In the genomic region with DNA sequence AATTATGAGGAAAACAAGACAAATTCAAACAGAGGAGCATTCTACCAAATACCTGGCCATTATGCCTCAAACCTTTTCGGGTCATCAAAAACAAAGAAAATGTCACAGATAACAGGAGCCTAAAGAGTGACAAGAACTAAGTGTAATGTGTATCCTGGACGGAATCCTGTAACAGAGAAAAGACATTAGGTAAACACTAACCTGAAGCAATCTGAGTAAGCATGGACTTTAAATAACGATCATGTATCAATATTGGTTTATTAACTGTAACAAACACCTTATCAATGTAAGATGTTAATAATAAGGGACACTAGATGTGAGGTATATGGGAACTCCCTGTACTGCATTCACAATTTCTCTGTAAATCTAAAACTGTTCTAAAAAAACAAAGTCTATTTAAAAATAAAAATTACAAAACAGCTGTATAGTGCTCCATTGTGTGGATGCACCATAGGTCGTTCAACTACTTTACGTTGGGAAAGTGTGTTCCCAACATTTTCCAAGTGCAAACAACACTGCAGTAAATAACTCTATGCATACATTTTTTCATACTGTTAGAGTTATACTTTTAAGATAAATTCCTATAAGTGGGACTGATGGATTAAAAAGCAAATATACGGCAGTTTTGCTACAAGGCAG, we compare ENCODE assay signal across 26 cellular contexts. TPM values are rescaled to one million over a fixed set of nuclear protein-coding genes. Genes with fewer than 3 reads are reported as not detected.
DNase-seq lines count a peak whose midpoint lies in the region; ATAC-seq, FAIRE-seq and TF ChIP-seq lines count a peak whose summit lies in the region.
"Had no signal": no experiment of that assay in that cellular context is flagged by ENCODE, and none has a peak within 500 bp of the region (broad histone marks: within the 10 kb centered on the region; RNA-seq: fewer than 3 reads in every experiment).

No MANE protein-coding gene starts in this region.

- H4K5ac ChIP-seq in IMR-90 (ENCODE audit: low read depth, low read length): no peak overlapping the region

- H3K14ac ChIP-seq in IMR-90 (replicated peaks; ENCODE audit: low read depth, low read length): no peak overlapping the region

- CTCF ChIA-PET in IMR-90 (lab: Yijun Ruan, JAX) (no interaction called here), HepG2 (lab: Yijun Ruan, JAX; ENCODE audit: low intra/inter-chr PET ratio, low total read pairs) (no interaction called here)

- dilution Hi-C loops in IMR-90 (cut with HindIII; ENCODE audit: low sequenced_read_pairs, unreplicated experiment): no loop called here

- in situ Hi-C loops in IMR-90 (cut with MboI; ENCODE audit: low sequenced_read_pairs): no loop called here
- in situ Hi-C loops in HepG2 (cut with HindIII; ENCODE audit: extremely low pct_ligation_motif_present, low pct_unique_long_range_greater_than_20kb): no loop called here

- H4K8ac ChIP-seq in IMR-90 (ENCODE audit: low read depth in 2 of 2, low read length in 2 of 2): no peak overlapping the region

- no peaks in the 10 kb centered on the region for H3K9me3 ChIP-seq in IMR-90 (ENCODE audit: control insufficient read depth, insufficient read depth, low read length)
- H3K9me3 ChIP-seq in HepG2 (ENCODE audit: low read length): no peaks in the 10 kb centered on the region
- H3K9me3 ChIP-seq in osteoblast (ENCODE audit: low read depth, low read length): no peaks in the 10 kb centered on the region
- H3K9me3 ChIP-seq: BLaER1 treated with 17β-estradiol and CSF1 and Interleukin-3, amounts not matched to agents 10 nM and 100 nM; Peyer's patch had no signal

- H3K79me1 ChIP-seq in IMR-90 (ENCODE audit: low read depth in 1 of 2, low read length in 2 of 2): peaks cover 33 to 47% of the 10 kb centered on the region in 2 experiments

- FAIRE-seq in HepG2 (lab: Jason Lieb, UNC): peak; percentile 67
- FAIRE-seq: A204.1, GM12892, GM19239 had no signal

- no peak overlapping the region for H2AFZ ChIP-seq in ACC112 (ENCODE audit: low read length, unreplicated experiment)
- H2AFZ ChIP-seq in IMR-90 (replicated peaks; ENCODE audit: low read length, poor library complexity): no peak overlapping the region
- no peak overlapping the region for H2AFZ ChIP-seq in HepG2 (ENCODE audit: low read length)
- no peak overlapping the region for H2AFZ ChIP-seq in osteoblast (ENCODE audit: low read length)

- H3K79me2 ChIP-seq in ACC112 (ENCODE audit: control insufficient read depth, insufficient read depth, low read length, unreplicated experiment) (peaks cover 89% of the 10 kb centered on the region), HepG2 (ENCODE audit: insufficient read depth, low read length) (peaks cover 94% of the 10 kb centered on the region), osteoblast (ENCODE audit: insufficient read depth, low read length) (peaks cover 70% of the 10 kb centered on the region)

- no peak overlapping the region for H3K4me3 ChIP-seq in ACC112 (ENCODE audit: low read depth, low read length)
- no peak overlapping the region for H3K4me3 ChIP-seq in IMR-90 (ENCODE audit: insufficient read depth, low read depth, low read length)
- peak overlapping the region in 1 of 3 experiments; percentile 13; a peak in 1 of 6 replicates for H3K4me3 ChIP-seq in HepG2 (replicated peaks in 1 of 3; ENCODE audit: insufficient read depth in 1 of 3, low read depth in 2 of 3, low read length in 3 of 3)
- H3K4me3 ChIP-seq in osteoblast (ENCODE audit: insufficient read depth, low read length): no peak overlapping the region
- H3K4me3 ChIP-seq: BLaER1 treated with 17β-estradiol and CSF1 and Interleukin-3, amounts not matched to agents 10 nM and 100 nM; Peyer's patch; SK-N-MC had no signal

- POLR2A ChIA-PET in IMR-90 (lab: Charles Lee; ENCODE audit: unreplicated experiment) (no interaction called here), HepG2 (lab: Yijun Ruan, JAX) (no interaction called here)

- no peaks in the 10 kb centered on the region; the same call in 1 of the 2 replicates for H3K9me1 ChIP-seq in IMR-90 (ENCODE audit: insufficient read depth, low read length)

- no peak for DNase-seq in IMR-90
- DNase-seq in HepG2 (ENCODE audit: low spot score): peak; percentile 73
- DNase-seq in osteoblast (ENCODE audit: insufficient read length, low spot score, missing footprints): no peak
- no peak for DNase-seq in activated CD4-positive, alpha-beta T cell treated with anti-CD3 and anti-CD28 coated beads for 1 hour
- DNase-seq in DMS79 treated with DMSO at 0.1 percent for 48 hours (lab: John Stamatoyannopoulos, UW): no peak
- DNase-seq in activated CD4-positive, alpha-beta T cell treated with anti-CD3 and anti-CD28 coated beads, Interleukin-2, amount 50 U/mL, for 48 hours: no peak
- DNase-seq: AML-193; Calu3; CD8-positive, alpha-beta memory T cell; DND-41; KG1; MM.1S; NCI-H1694; NCI-H2029 treated with DMSO at 0.1 percent for 48 hours; NCI-H2227 treated with DMSO at 0.1 percent for 48 hours; OCI-M1; Peyer's patch; SIG-M5 had no signal

- no peak for ATAC-seq in IMR-90 (ENCODE audit: low read depth)
- peak; percentile 82 for ATAC-seq in HepG2
- ATAC-seq in HG03378 (IDR thresholded peaks at IDR 0.05; ENCODE audit: unreplicated experiment): no peak
- ATAC-seq: HCT116 had no signal

- H2BK15ac ChIP-seq in IMR-90 (ENCODE audit: low read depth, low read length): no peak overlapping the region

- H2BK20ac ChIP-seq in IMR-90 (ENCODE audit: low read depth, low read length): no peak overlapping the region

- H3K56ac ChIP-seq in IMR-90 (ENCODE audit: extremely low read depth, insufficient read depth, low read length): no peak overlapping the region

- intact Hi-C loops in IMR-90 (cut with micrococcal nuclease): no loop called here
- intact Hi-C loops in HepG2 (cut with micrococcal nuclease; ENCODE audit: unreplicated experiment): loop anchor here (1.0 kb wide), 1 partner anchor 84 kb away; no protein-coding TSS in a partner anchor

- TF ChIP-seq POLR2A in IMR-90 (IDR thresholded peaks at IDR 0.05; ENCODE audit: low read depth, low read length) (no peak), HepG2 (IDR thresholded peaks at IDR 0.05; ENCODE audit: insufficient read depth in 1 of 2, low read depth in 2 of 2, low read length in 2 of 2) (no peak)

- no peak overlapping the region for H3K4ac ChIP-seq in IMR-90 (ENCODE audit: low read depth, low read length)

- H4K20me1 ChIP-seq in IMR-90 (ENCODE audit: insufficient read depth, low read length) (no peaks in the 10 kb centered on the region), HepG2 (ENCODE audit: insufficient read depth, low read length) (no peaks in the 10 kb centered on the region), osteoblast (ENCODE audit: insufficient read depth, low read length) (no peaks in the 10 kb centered on the region)

- no peak overlapping the region for H2BK120ac ChIP-seq in IMR-90 (ENCODE audit: low read depth, low read length)

- peak in 1 of 2 experiments; percentile 85; a peak in 2 of 4 replicates for TF ChIP-seq EP300 in HepG2 (IDR thresholded peaks at IDR 0.05; ENCODE audit: low read depth in 2 of 2, low read length in 2 of 2)
- no peak for TF ChIP-seq EP300 in HepG2 (CRISPR knock-in tag; IDR thresholded peaks at IDR 0.05; ENCODE audit: borderline replicate concordance)

- H3K4me2 ChIP-seq in IMR-90 (ENCODE audit: low read depth, low read length): no peak overlapping the region
- H3K4me2 ChIP-seq in HepG2 (ENCODE audit: low read depth, low read length): peak overlapping the region; percentile 67
- no peak overlapping the region for H3K4me2 ChIP-seq in osteoblast (ENCODE audit: insufficient read depth, low read length)
- H3K4me2 ChIP-seq: BLaER1 treated with 17β-estradiol and CSF1 and Interleukin-3, amounts not matched to agents 10 nM and 100 nM had no signal

- BruUV-seq in IMR-90 (replicated peaks; lab: Mats Ljungman, UMichigan) (no TSS peak), HepG2 (replicated peaks; lab: Mats Ljungman, UMichigan) (no TSS peak)

- H3K23ac ChIP-seq in IMR-90 (ENCODE audit: low read depth, low read length): no peak overlapping the region

- no peak overlapping the region for H2AK5ac ChIP-seq in IMR-90 (ENCODE audit: low read depth, low read length)

- TF ChIP-seq RAD21 in IMR-90 (IDR thresholded peaks at IDR 0.05; ENCODE audit: low read length): no peak
- TF ChIP-seq RAD21 in HepG2 (CRISPR knock-in tag; IDR thresholded peaks at IDR 0.05): no peak

- TF ChIP-seq CTCF in IMR-90 (conservative IDR thresholded peaks at IDR 0.05; ENCODE audit: low read depth, low read length): no peak
- no peak for TF ChIP-seq CTCF in HepG2 (CRISPR knock-in tag; IDR thresholded peaks at IDR 0.05)
- TF ChIP-seq CTCF in osteoblast (IDR thresholded peaks at IDR 0.05; ENCODE audit: extremely low read depth, low read depth, low read length): no peak

- H3K27ac ChIP-seq in ACC112 (ENCODE audit: low read depth, low read length): peak overlapping the region; percentile 85; the same call in 1 of the 2 replicates
- H3K27ac ChIP-seq in IMR-90 (ENCODE audit: insufficient read depth, low read length): no peak overlapping the region
- peak overlapping the region; percentile 65 for H3K27ac ChIP-seq in HepG2 (ENCODE audit: extremely low read length, insufficient read depth, low read length)
- H3K27ac ChIP-seq in osteoblast (ENCODE audit: low read depth, low read length): peak overlapping the region; percentile 83
- H3K27ac ChIP-seq: BLaER1 treated with 17β-estradiol and CSF1 and Interleukin-3, amounts not matched to agents 10 nM and 100 nM; Peyer's patch; SK-N-MC had no signal

- H3K18ac ChIP-seq in IMR-90 (ENCODE audit: low read depth, low read length): no peak overlapping the region

- H3K27me3 ChIP-seq in ACC112 (ENCODE audit: insufficient read depth, low read length): no peaks in the 10 kb centered on the region
- H3K27me3 ChIP-seq in IMR-90 (ENCODE audit: control insufficient read depth, insufficient read depth, low read length): no peaks in the 10 kb centered on the region
- H3K27me3 ChIP-seq in HepG2 (ENCODE audit: control insufficient read depth in 1 of 2, insufficient read depth in 2 of 2, low read length in 2 of 2): no peaks in the 10 kb centered on the region
- H3K27me3 ChIP-seq in osteoblast (ENCODE audit: insufficient read depth, low read length): no peaks in the 10 kb centered on the region
- H3K27me3 ChIP-seq: BLaER1 treated with 17β-estradiol and CSF1 and Interleukin-3, amounts not matched to agents 10 nM and 100 nM; Peyer's patch had no signal

- H3K9ac ChIP-seq in IMR-90 (ENCODE audit: low read depth, low read length) (no peak overlapping the region), HepG2 (ENCODE audit: insufficient read depth, low read depth, low read length) (peak overlapping the region; percentile 11; the same call in 1 of the 2 replicates)
- H3K9ac ChIP-seq: BLaER1 treated with 17β-estradiol and CSF1 and Interleukin-3, amounts not matched to agents 10 nM and 100 nM had no signal

- no peak overlapping the region for H2AK9ac ChIP-seq in IMR-90 (replicated peaks; ENCODE audit: low read depth, low read length, poor library complexity)

- no peak overlapping the region for H4K91ac ChIP-seq in IMR-90 (ENCODE audit: insufficient read depth, low read depth, low read length)

- H3K36me3 ChIP-seq in ACC112 (ENCODE audit: insufficient read depth, low read length) (no peaks in the 10 kb centered on the region), IMR-90 (ENCODE audit: control insufficient read depth, insufficient read depth, low read length) (no peaks in the 10 kb centered on the region; the same call in 1 of the 2 replicates), HepG2 (replicated peaks in 1 of 2; ENCODE audit: control insufficient read depth in 1 of 2, insufficient read depth in 2 of 2, low read length in 2 of 2) (no peaks in the 10 kb centered on the region; a peak in 2 of 5 replicates), osteoblast (ENCODE audit: insufficient read depth, low read length) (no peaks in the 10 kb centered on the region)
- H3K36me3 ChIP-seq: Peyer's patch had no signal

- no CpG with 5 or more reads among the region's 6 CpGs for WGBS in IMR-90 (ENCODE audit: extremely low coverage in 2 of 2, insufficient read length in 1 of 2), 2 experiments
- WGBS in HepG2 (ENCODE audit: low lambda C conversion rate): 12% methylated on average over 6 of the region's 6 CpGs

- peaks cover 42% of the 10 kb centered on the region for H3K4me1 ChIP-seq in ACC112 (ENCODE audit: control insufficient read depth, insufficient read depth, low read length, unreplicated experiment)
- peaks cover 9% of the 10 kb centered on the region for H3K4me1 ChIP-seq in IMR-90 (ENCODE audit: control insufficient read depth, insufficient read depth, low read length)
- peaks cover 78% of the 10 kb centered on the region for H3K4me1 ChIP-seq in HepG2 (ENCODE audit: insufficient read depth, low read length)
- peaks cover 43% of the 10 kb centered on the region for H3K4me1 ChIP-seq in osteoblast (ENCODE audit: insufficient read depth, low read length)
- H3K4me1 ChIP-seq: Peyer's patch had no signal

- H2BK5ac ChIP-seq in IMR-90 (ENCODE audit: low read depth, low read length, poor library complexity, severe bottlenecking): peak overlapping the region; percentile 29

RNA-seq across cellular contexts. Expression of a gene that starts 14.8 kb away (rescaled TPM):
- total RNA-seq in IMR-90 (2012; rRNA removed): 57.0 and 81.4 TPM in 2 replicates
- polyA plus RNA-seq in IMR-90 (2012; rRNA removed): 104 and 108 TPM in 2 replicates
- polyA plus RNA-seq in IMR-90 (2012; cell fraction: cytosol; rRNA removed): 75.5 and 109 TPM in 2 replicates
- polyA plus RNA-seq in IMR-90 (2012; cell fraction: nucleus; rRNA removed; ENCODE audit: low replicate concordance): 19.9 and 36.3 TPM in 2 replicates
- 129 and 147 TPM in 2 replicates for total RNA-seq in HepG2 (2016; rRNA removed; fragmentation: Illumina TruSeq; extraction: Trizol)
- 111 and 171 TPM in 2 replicates for total RNA-seq in HepG2 (2016; cell fraction: cytosol; rRNA removed; fragmentation: Illumina TruSeq; extraction: Trizol; ENCODE audit: low read depth)
- total RNA-seq in HepG2 (2016; cell fraction: insoluble cytoplasmic fraction; rRNA removed; fragmentation: Illumina TruSeq; extraction: Trizol): 118 and 155 TPM in 2 replicates
- 132 and 180 TPM in 2 replicates for total RNA-seq in HepG2 (2016; cell fraction: membrane; rRNA removed; fragmentation: Illumina TruSeq; extraction: Trizol)
- total RNA-seq in HepG2 (2016; cell fraction: nucleus; rRNA removed; fragmentation: Illumina TruSeq; extraction: Trizol): 49.2 and 54.6 TPM in 2 replicates
- 92.1 and 116 TPM in 2 replicates for polyA plus RNA-seq in HepG2 (2011; rRNA removed)
- 134 and 148 TPM in 2 replicates for polyA plus RNA-seq in HepG2 (2011; cell fraction: cytosol; rRNA removed)
- polyA plus RNA-seq in HepG2 (2011; cell fraction: nucleus; rRNA removed): 22.2 and 24.5 TPM in 2 replicates
- 81.8 and 85.6 TPM in 2 replicates for polyA plus RNA-seq in HepG2 (2012)
- polyA plus RNA-seq in HepG2 (2016; cell fraction: cytosol; fragmentation: Illumina TruSeq; extraction: Trizol; ENCODE audit: low read depth): 157 and 235 TPM in 2 replicates
- 172 and 176 TPM in 2 replicates for polyA plus RNA-seq in HepG2 (2016; cell fraction: insoluble cytoplasmic fraction; fragmentation: Illumina TruSeq; extraction: Trizol; ENCODE audit: low read depth)
- polyA plus RNA-seq in HepG2 (2016; cell fraction: membrane; fragmentation: Illumina TruSeq; extraction: Trizol; ENCODE audit: low read depth): 133 and 179 TPM in 2 replicates
- polyA plus RNA-seq in HepG2 (2016; cell fraction: nucleus; fragmentation: Illumina TruSeq; extraction: Trizol; ENCODE audit: insufficient read depth, low read depth): 86.6 and 97.5 TPM in 2 replicates
- polyA minus RNA-seq in HepG2 (2011; rRNA and poly(A)+ RNA removed; ENCODE audit: low replicate concordance): 70.9 and 71.9 TPM in 2 replicates
- polyA minus RNA-seq in HepG2 (2011; cell fraction: cytosol; rRNA and poly(A)+ RNA removed): 19.8 and 22.3 TPM in 2 replicates
- polyA minus RNA-seq in HepG2 (2011; cell fraction: nucleus; rRNA and poly(A)+ RNA removed): 35.4 and 68.6 TPM in 2 replicates
- 13.6 and 18.5 TPM in 2 replicates for total RNA-seq in osteoblast

RNA-seq across cellular contexts. Expression of a gene that starts 15.1 kb away (rescaled TPM):
- 22.8 and 34.4 TPM in 2 replicates for total RNA-seq in IMR-90 (2012; rRNA removed)
- 20.5 and 37.4 TPM in 2 replicates for polyA plus RNA-seq in IMR-90 (2012; rRNA removed)
- 3.3 and 7.3 TPM in 2 replicates for polyA plus RNA-seq in IMR-90 (2012; cell fraction: cytosol; rRNA removed)
- 4.6 and 6.2 TPM in 2 replicates for polyA plus RNA-seq in IMR-90 (2012; cell fraction: nucleus; rRNA removed; ENCODE audit: low replicate concordance)
- total RNA-seq in HepG2 (2016; rRNA removed; fragmentation: Illumina TruSeq; extraction: Trizol): 129 and 193 TPM in 2 replicates
- total RNA-seq in HepG2 (2016; cell fraction: cytosol; rRNA removed; fragmentation: Illumina TruSeq; extraction: Trizol; ENCODE audit: low read depth): 98.3 and 119 TPM in 2 replicates
- 133 and 185 TPM in 2 replicates for total RNA-seq in HepG2 (2016; cell fraction: insoluble cytoplasmic fraction; rRNA removed; fragmentation: Illumina TruSeq; extraction: Trizol)
- total RNA-seq in HepG2 (2016; cell fraction: membrane; rRNA removed; fragmentation: Illumina TruSeq; extraction: Trizol): 180 and 185 TPM in 2 replicates
- total RNA-seq in HepG2 (2016; cell fraction: nucleus; rRNA removed; fragmentation: Illumina TruSeq; extraction: Trizol): 46.2 and 59.6 TPM in 2 replicates
- polyA plus RNA-seq in HepG2 (2011; rRNA removed): 17.3 and 29.7 TPM in 2 replicates
- 15.2 and 17.8 TPM in 2 replicates for polyA plus RNA-seq in HepG2 (2011; cell fraction: cytosol; rRNA removed)
- 8.3 and 10.1 TPM in 2 replicates for polyA plus RNA-seq in HepG2 (2011; cell fraction: nucleus; rRNA removed)
- 46.5 and 70.0 TPM in 2 replicates for polyA plus RNA-seq in HepG2 (2012)
- 113 and 120 TPM in 2 replicates for polyA plus RNA-seq in HepG2 (2016; cell fraction: cytosol; fragmentation: Illumina TruSeq; extraction: Trizol; ENCODE audit: low read depth)
- polyA plus RNA-seq in HepG2 (2016; cell fraction: insoluble cytoplasmic fraction; fragmentation: Illumina TruSeq; extraction: Trizol; ENCODE audit: low read depth): 123 and 135 TPM in 2 replicates
- 123 and 146 TPM in 2 replicates for polyA plus RNA-seq in HepG2 (2016; cell fraction: membrane; fragmentation: Illumina TruSeq; extraction: Trizol; ENCODE audit: low read depth)
- polyA plus RNA-seq in HepG2 (2016; cell fraction: nucleus; fragmentation: Illumina TruSeq; extraction: Trizol; ENCODE audit: insufficient read depth, low read depth): 40.0 and 50.9 TPM in 2 replicates
- 17.1 and 164 TPM in 2 replicates for polyA minus RNA-seq in HepG2 (2011; rRNA and poly(A)+ RNA removed; ENCODE audit: low replicate concordance)
- 14.1 and 16.1 TPM in 2 replicates for polyA minus RNA-seq in HepG2 (2011; cell fraction: cytosol; rRNA and poly(A)+ RNA removed)
- 17.9 and 25.4 TPM in 2 replicates for polyA minus RNA-seq in HepG2 (2011; cell fraction: nucleus; rRNA and poly(A)+ RNA removed)
- 19.9 and 20.6 TPM in 2 replicates for total RNA-seq in osteoblast

RNA-seq across cellular contexts. Expression of a gene that starts 43.7 kb away (rescaled TPM):
- total RNA-seq in IMR-90 (2012; rRNA removed): 38.9 and 45.9 TPM in 2 replicates
- polyA plus RNA-seq in IMR-90 (2012; rRNA removed): 13.5 and 15.8 TPM in 2 replicates
- 5.0 and 5.6 TPM in 2 replicates for polyA plus RNA-seq in IMR-90 (2012; cell fraction: cytosol; rRNA removed)
- polyA plus RNA-seq in IMR-90 (2012; cell fraction: nucleus; rRNA removed; ENCODE audit: low replicate concordance): 1.9 and 13.6 TPM in 2 replicates
- total RNA-seq in HepG2 (2016; rRNA removed; fragmentation: Illumina TruSeq; extraction: Trizol): 60.4 and 74.7 TPM in 2 replicates
- total RNA-seq in HepG2 (2016; cell fraction: cytosol; rRNA removed; fragmentation: Illumina TruSeq; extraction: Trizol; ENCODE audit: low read depth): 33.0 and 38.8 TPM in 2 replicates
- total RNA-seq in HepG2 (2016; cell fraction: insoluble cytoplasmic fraction; rRNA removed; fragmentation: Illumina TruSeq; extraction: Trizol): 61.5 and 70.5 TPM in 2 replicates
- 116 and 141 TPM in 2 replicates for total RNA-seq in HepG2 (2016; cell fraction: membrane; rRNA removed; fragmentation: Illumina TruSeq; extraction: Trizol)
- total RNA-seq in HepG2 (2016; cell fraction: nucleus; rRNA removed; fragmentation: Illumina TruSeq; extraction: Trizol): 37.1 and 38.6 TPM in 2 replicates
- polyA plus RNA-seq in HepG2 (2011; rRNA removed): 30.4 and 34.6 TPM in 2 replicates
- 18.8 and 33.3 TPM in 2 replicates for polyA plus RNA-seq in HepG2 (2011; cell fraction: cytosol; rRNA removed)
- 12.4 and 15.2 TPM in 2 replicates for polyA plus RNA-seq in HepG2 (2011; cell fraction: nucleus; rRNA removed)
- 26.9 TPM in 2 replicates for polyA plus RNA-seq in HepG2 (2012)
- polyA plus RNA-seq in HepG2 (2016; cell fraction: cytosol; fragmentation: Illumina TruSeq; extraction: Trizol; ENCODE audit: low read depth): 52.2 and 56.7 TPM in 2 replicates
- polyA plus RNA-seq in HepG2 (2016; cell fraction: insoluble cytoplasmic fraction; fragmentation: Illumina TruSeq; extraction: Trizol; ENCODE audit: low read depth): 70.0 and 73.6 TPM in 2 replicates
- polyA plus RNA-seq in HepG2 (2016; cell fraction: membrane; fragmentation: Illumina TruSeq; extraction: Trizol; ENCODE audit: low read depth): 113 and 129 TPM in 2 replicates
- 53.5 and 53.8 TPM in 2 replicates for polyA plus RNA-seq in HepG2 (2016; cell fraction: nucleus; fragmentation: Illumina TruSeq; extraction: Trizol; ENCODE audit: insufficient read depth, low read depth)
- 32.5 and 50.4 TPM in 2 replicates for polyA minus RNA-seq in HepG2 (2011; rRNA and poly(A)+ RNA removed; ENCODE audit: low replicate concordance)
- polyA minus RNA-seq in HepG2 (2011; cell fraction: cytosol; rRNA and poly(A)+ RNA removed): 25.9 and 27.0 TPM in 2 replicates
- 22.4 and 30.6 TPM in 2 replicates for polyA minus RNA-seq in HepG2 (2011; cell fraction: nucleus; rRNA and poly(A)+ RNA removed)
- total RNA-seq in osteoblast: 61.2 and 64.5 TPM in 2 replicates
